ENCODE assay signal across 19 cellular contexts in genomic region chr10:61028861-61029361, GRCh38.
DNase-seq lines count a peak whose midpoint lies in the region; ATAC-seq and TF ChIP-seq lines count a peak whose summit lies in the region.
"Had no signal": no experiment of that assay in that cellular context is flagged by ENCODE, and none has a peak within 500 bp of the region (broad histone marks: within the 10 kb centered on the region; RNA-seq: fewer than 3 reads in every experiment).

No MANE protein-coding gene starts in this region.

- no peak for TF ChIP-seq POLR2A in gastroesophageal sphincter (IDR thresholded peaks at IDR 0.05)

- H3K4me3 ChIP-seq in PC-3 (ENCODE audit: low read length) = no peak overlapping the region
- no peak overlapping the region for H3K4me3 ChIP-seq in epithelial cell of proximal tubule (ENCODE audit: low read depth, low read length)
- H3K4me3 ChIP-seq in heart right ventricle = no peak overlapping the region
- no peak overlapping the region for H3K4me3 ChIP-seq in gastroesophageal sphincter

- no peaks in the 10 kb centered on the region for H3K9me3 Mint-ChIP-seq in neural crest cell
- H3K9me3 Mint-ChIP-seq in natural killer cell treated with Interleukin-12 subunit alpha and Interleukin-12 subunit beta and Interleukin-15 and Interleukin-18, amount 100 ng/mL, for 72 hours = no peaks in the 10 kb centered on the region
- H3K9me3 Mint-ChIP-seq in activated naive CD8-positive, alpha-beta T cell treated with anti-CD3 and anti-CD28 coated beads, Interleukin-2, amount 50 U/mL, for 24 hours = no peaks in the 10 kb centered on the region
- H3K9me3 Mint-ChIP-seq: activated CD4-positive, alpha-beta T cell treated with anti-CD3 and anti-CD28 coated beads, Interleukin-2, amount 10 ng/mL, durations not matched to agents 7 days and 5 days; activated naive CD4-positive, alpha-beta T cell treated with anti-CD3 and anti-CD28 coated beads for 36 hours had no signal

- no peak for TF ChIP-seq EP300 in gastroesophageal sphincter (IDR thresholded peaks at IDR 0.05)

- H4K20me1 ChIP-seq in PC-3 (ENCODE audit: low read length) = no peaks in the 10 kb centered on the region

- POLR2A ChIA-PET in PC-3 (lab: Charles Lee; ENCODE audit: unreplicated experiment) = interaction anchor here (0.6 kb wide), 1 partner anchor 11 kb away, joined by 4 read pairs; no protein-coding TSS in a partner anchor

- H3K36me3 Mint-ChIP-seq in neural crest cell (ENCODE audit: low read depth) = no peaks in the 10 kb centered on the region
- H3K36me3 Mint-ChIP-seq in natural killer cell treated with Interleukin-12 subunit alpha and Interleukin-12 subunit beta and Interleukin-15 and Interleukin-18, amount 100 ng/mL, for 72 hours = no peaks in the 10 kb centered on the region
- no peaks in the 10 kb centered on the region for H3K36me3 Mint-ChIP-seq in activated naive CD8-positive, alpha-beta T cell treated with anti-CD3 and anti-CD28 coated beads, Interleukin-2, amount 50 U/mL, for 24 hours (ENCODE audit: low read depth)

- DNase-seq in EH (ENCODE audit: low read depth) = peak; percentile 76
- DNase-seq in PC-3 = peak; percentile 73
- peak; percentile 49 for DNase-seq in epithelial cell of proximal tubule (ENCODE audit: low read depth)
- DNase-seq in neural crest cell (ENCODE audit: low read depth, low spot score) = no peak
- no peak for DNase-seq in natural killer cell treated with Interleukin-12 subunit alpha and Interleukin-12 subunit beta and Interleukin-15 and Interleukin-18, amount 100 ng/mL, for 72 hours (ENCODE audit: low spot score)
- DNase-seq in heart right ventricle = no peak
- DNase-seq in activated naive CD8-positive, alpha-beta T cell treated with anti-CD3 and anti-CD28 coated beads, Interleukin-2, amount 50 U/mL, for 24 hours = no peak
- DNase-seq: activated CD4-positive, alpha-beta T cell treated with anti-CD3 and anti-CD28 coated beads, Interleukin-2, amount 10 ng/mL, durations not matched to agents 7 days and 5 days; activated naive CD4-positive, alpha-beta T cell treated with anti-CD3 and anti-CD28 coated beads for 36 hours; central memory CD4-positive, alpha-beta T cell; effector memory CD4-positive, alpha-beta T cell; NCI-H2029 treated with DMSO at 0.1 percent for 48 hours; NCI-H510A treated with DMSO at 0.1 percent for 48 hours; nucleus accumbens; stimulated activated CD4-positive, alpha-beta T cell treated with anti-CD3 and anti-CD28 coated beads, Interleukin-4, amount 100 ng/mL, for 24 hours; stimulated activated CD8-positive, alpha-beta memory T cell treated with anti-CD3 and anti-CD28 coated beads, Interleukin-4, amount 100 ng/mL, for 48 hours had no signal

- no peaks in the 10 kb centered on the region for H3K79me2 ChIP-seq in PC-3 (ENCODE audit: low read length)

- 71 to 85% methylated on average over 5 of the region's 5 CpGs for WGBS in heart right ventricle, 2 donors
- 33 to 67% methylated on average over 2 to 5 of the region's 5 CpGs for WGBS in gastroesophageal sphincter (ENCODE audit: low coverage in 1 of 2), 2 donors

- CTCF ChIA-PET in PC-3 (lab: Charles Lee) = no interaction called here

- H3K4me1 ChIP-seq in PC-3 (ENCODE audit: insufficient read depth, low read length) = peaks cover 13% of the 10 kb centered on the region
- H3K4me1 ChIP-seq in heart right ventricle = no peaks in the 10 kb centered on the region
- no peaks in the 10 kb centered on the region for H3K4me1 ChIP-seq in gastroesophageal sphincter

- H3K9ac ChIP-seq in PC-3 (ENCODE audit: low read length) = no peak overlapping the region

- H3K27ac ChIP-seq in PC-3 (ENCODE audit: low read length) = no peak overlapping the region
- H3K27ac ChIP-seq in heart right ventricle = no peak overlapping the region
- no peak overlapping the region for H3K27ac ChIP-seq in gastroesophageal sphincter

- H3K4me1 Mint-ChIP-seq in neural crest cell = no peaks in the 10 kb centered on the region
- H3K4me1 Mint-ChIP-seq in natural killer cell treated with Interleukin-12 subunit alpha and Interleukin-12 subunit beta and Interleukin-15 and Interleukin-18, amount 100 ng/mL, for 72 hours (ENCODE audit: low read depth in 2 of 2) = no peaks in the 10 kb centered on the region
- H3K4me1 Mint-ChIP-seq in activated naive CD8-positive, alpha-beta T cell treated with anti-CD3 and anti-CD28 coated beads, Interleukin-2, amount 50 U/mL, for 24 hours = no peaks in the 10 kb centered on the region
- H3K4me1 Mint-ChIP-seq: activated CD4-positive, alpha-beta T cell treated with anti-CD3 and anti-CD28 coated beads, Interleukin-2, amount 10 ng/mL, durations not matched to agents 7 days and 5 days; B cell had no signal

- H3K9me3 ChIP-seq in PC-3 (ENCODE audit: low read length) = no peaks in the 10 kb centered on the region
- H3K9me3 ChIP-seq in heart right ventricle = no peaks in the 10 kb centered on the region
- no peaks in the 10 kb centered on the region for H3K9me3 ChIP-seq in gastroesophageal sphincter

- H3F3A ChIP-seq in PC-3 (ENCODE audit: low read length, unreplicated experiment) = no peaks in the 10 kb centered on the region

- TF ChIP-seq CTCF in PC-3 (conservative IDR thresholded peaks at IDR 0.05; ENCODE audit: low read depth, low read length) (no peak), epithelial cell of proximal tubule (conservative IDR thresholded peaks at IDR 0.05; ENCODE audit: low read depth, low read length) (no peak), neural crest cell (conservative IDR thresholded peaks at IDR 0.05) (no peak), heart right ventricle (IDR thresholded peaks at IDR 0.05) (no peak), gastroesophageal sphincter (IDR thresholded peaks at IDR 0.05) (no peak)

- no peak overlapping the region; the same call in 1 of the 2 replicates for H3K4me2 ChIP-seq in PC-3 (ENCODE audit: low read length)

- peak; percentile 88 for ATAC-seq in PC-3
- no peak for ATAC-seq in natural killer cell treated with Interleukin-12 subunit alpha and Interleukin-12 subunit beta and Interleukin-15 and Interleukin-18, amount 100 ng/mL, for 72 hours
- ATAC-seq in heart right ventricle = no peak
- no peak for ATAC-seq in activated naive CD8-positive, alpha-beta T cell treated with anti-CD3 and anti-CD28 coated beads, Interleukin-2, amount 50 U/mL, for 24 hours
- no peak for ATAC-seq in gastroesophageal sphincter
- ATAC-seq: SK-N-SH treated with all-trans-retinoic acid at 6 μM for 48 hours had no signal

- H3K4me3 Mint-ChIP-seq in neural crest cell = no peak overlapping the region
- H3K4me3 Mint-ChIP-seq in natural killer cell treated with Interleukin-12 subunit alpha and Interleukin-12 subunit beta and Interleukin-15 and Interleukin-18, amount 100 ng/mL, for 72 hours = no peak overlapping the region
- no peak overlapping the region for H3K4me3 Mint-ChIP-seq in activated naive CD8-positive, alpha-beta T cell treated with anti-CD3 and anti-CD28 coated beads, Interleukin-2, amount 50 U/mL, for 24 hours
- H3K4me3 Mint-ChIP-seq: activated CD4-positive, alpha-beta T cell treated with anti-CD3 and anti-CD28 coated beads, Interleukin-2, amount 10 ng/mL, durations not matched to agents 7 days and 5 days; activated naive CD4-positive, alpha-beta T cell treated with anti-CD3 and anti-CD28 coated beads for 36 hours; B cell had no signal

- H2AFZ ChIP-seq in PC-3 (ENCODE audit: low read length) = no peak overlapping the region

- H3K27ac Mint-ChIP-seq in neural crest cell (ENCODE audit: unreplicated experiment) = peak overlapping the region; percentile 8
- no peak overlapping the region for H3K27ac Mint-ChIP-seq in natural killer cell treated with Interleukin-12 subunit alpha and Interleukin-12 subunit beta and Interleukin-15 and Interleukin-18, amount 100 ng/mL, for 72 hours
- no peak overlapping the region for H3K27ac Mint-ChIP-seq in activated naive CD8-positive, alpha-beta T cell treated with anti-CD3 and anti-CD28 coated beads, Interleukin-2, amount 50 U/mL, for 24 hours
- H3K27ac Mint-ChIP-seq: activated CD4-positive, alpha-beta T cell treated with anti-CD3 and anti-CD28 coated beads, Interleukin-2, amount 10 ng/mL, durations not matched to agents 7 days and 5 days; activated naive CD4-positive, alpha-beta T cell treated with anti-CD3 and anti-CD28 coated beads for 36 hours; B cell had no signal

- H3K27me3 ChIP-seq in PC-3 (ENCODE audit: low read length) = no peaks in the 10 kb centered on the region
- peaks cover 0 to 2% (median 0%) of the 10 kb centered on the region in 7 donors for H3K27me3 ChIP-seq in heart right ventricle
- no peaks in the 10 kb centered on the region for H3K27me3 ChIP-seq in gastroesophageal sphincter

- no TSS peak for BruUV-seq in PC-3 (replicated peaks; lab: Mats Ljungman, UMichigan)

- intact Hi-C loops in PC-3 (cut with micrococcal nuclease) = loop anchor here (1.0 kb wide), 1 partner anchor 13 kb away; no protein-coding TSS in a partner anchor
- intact Hi-C loops in heart right ventricle (cut with DNase I) = no loop called here

- 0 out of 2 replicates have a peak, but pooled peaks cover 7% of the 10 kb centered on the region for H3K9me2 ChIP-seq in PC-3 (replicated peaks; ENCODE audit: low read length)

- peaks cover 3% of the 10 kb centered on the region for H3K27me3 Mint-ChIP-seq in neural crest cell (ENCODE audit: low read depth)
- peaks cover 8 to 25% of the 10 kb centered on the region in 2 donors for H3K27me3 Mint-ChIP-seq in natural killer cell treated with Interleukin-12 subunit alpha and Interleukin-12 subunit beta and Interleukin-15 and Interleukin-18, amount 100 ng/mL, for 72 hours
- H3K27me3 Mint-ChIP-seq in activated naive CD8-positive, alpha-beta T cell treated with anti-CD3 and anti-CD28 coated beads, Interleukin-2, amount 50 U/mL, for 24 hours = peaks cover 2% of the 10 kb centered on the region

- H3K36me3 ChIP-seq in PC-3 (ENCODE audit: low read depth, low read length) (no peaks in the 10 kb centered on the region), heart right ventricle (no peaks in the 10 kb centered on the region), gastroesophageal sphincter (no peaks in the 10 kb centered on the region)

Comparison
In these comparisons a context has a peak if more than half of its experiments do, and no peak if none do; other contexts are left out.
1. DNase-seq: peak in EH (single experiment), PC-3 (single experiment) and epithelial cell of proximal tubule (single experiment); none in neural crest cell (single experiment), natural killer cell treated with Interleukin-12 subunit alpha and Interleukin-12 subunit beta and Interleukin-15 and Interleukin-18, amount 100 ng/mL, for 72 hours (single experiment), heart right ventricle (0 of 2) and activated naive CD8-positive, alpha-beta T cell treated with anti-CD3 and anti-CD28 coated beads, Interleukin-2, amount 50 U/mL, for 24 hours (single experiment).